ENCODE assay signal across 1 cellular context in the genomic region with DNA sequence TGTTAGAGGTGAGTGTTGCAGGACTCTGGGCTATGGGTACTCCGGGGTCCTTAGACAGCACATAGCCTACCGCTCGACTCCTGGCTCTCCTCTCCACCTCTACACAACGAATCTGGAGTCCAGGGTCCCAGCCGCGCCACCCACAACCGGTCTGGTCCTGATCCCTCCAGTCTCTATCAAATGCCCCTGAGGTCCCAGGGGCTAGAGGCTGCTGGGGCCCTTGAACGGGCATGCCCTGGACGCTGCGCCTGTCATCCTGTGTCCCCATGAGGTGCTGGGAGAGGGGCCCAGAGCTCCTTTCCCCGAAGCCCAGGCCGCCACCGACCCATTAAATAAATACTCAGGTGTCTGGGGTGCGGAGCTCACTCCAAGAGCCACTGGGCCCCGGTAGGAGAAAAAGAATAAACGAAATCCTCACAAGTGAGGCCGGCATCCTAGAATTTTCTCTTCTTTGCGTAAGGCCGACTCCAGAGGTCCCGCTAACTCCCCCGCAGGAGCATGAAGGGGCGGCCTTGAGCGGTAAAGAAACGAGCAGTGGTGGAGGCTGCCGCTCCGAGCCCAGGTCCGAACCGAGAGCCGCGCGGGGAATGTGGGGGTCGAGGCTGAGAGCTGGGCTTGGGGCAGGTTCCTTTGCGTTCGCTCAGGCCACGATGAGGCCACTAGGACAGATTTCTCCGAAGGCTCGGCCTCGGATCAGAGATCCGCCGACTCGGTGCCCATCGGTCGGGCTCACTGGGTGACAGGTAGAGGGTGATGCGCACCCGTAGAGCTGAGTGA.
TF ChIP-seq lines count a peak whose summit lies in the region.

No MANE protein-coding gene starts in this region.

TF ChIP-seq in GM12878, 131 proteins besides CTCF, POLR2A, EP300 and RAD21:
- TF ChIP-seq FOS (IDR thresholded peaks at IDR 0.05; ENCODE audit: borderline replicate concordance, extremely low read depth, insufficient read length) (no peak), SUZ12 (IDR thresholded peaks at IDR 0.05; ENCODE audit: unreplicated experiment) (peak; percentile 41)
